17 cellular contexts compared by ENCODE assay signal in the genomic region with DNA sequence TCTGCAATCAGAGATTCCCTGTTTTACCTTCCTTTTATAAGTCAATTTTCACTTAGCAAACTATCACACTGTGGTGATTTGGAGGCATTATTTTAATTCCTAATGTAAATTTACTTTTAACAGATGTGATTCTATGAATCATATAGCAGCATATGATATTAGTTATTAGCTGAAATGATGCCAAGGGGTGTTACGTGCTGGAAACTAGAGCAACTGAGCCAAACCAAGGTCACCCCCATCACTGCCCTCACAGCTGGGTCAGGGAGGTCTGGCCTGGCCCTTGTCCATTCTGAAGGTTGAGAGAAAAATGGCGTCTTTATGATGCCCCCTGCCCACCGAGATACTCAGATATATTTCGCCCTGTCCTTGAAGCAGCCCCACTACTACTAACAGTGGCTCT.
"Had no signal": no experiment of that assay in that cellular context is flagged by ENCODE, and none has a peak within 500 bp of the region (broad histone marks: within the 10 kb centered on the region; RNA-seq: fewer than 3 reads in every experiment).

No MANE protein-coding gene starts in this region.

- H3K27ac ChIP-seq: coronary artery, parathyroid adenoma, psoas muscle, transverse colon had no signal

- ATAC-seq: activated CD8-positive, alpha-beta T cell treated with anti-CD3 and anti-CD28 coated beads for 36 hours; activated naive CD8-positive, alpha-beta T cell treated with anti-CD3 and anti-CD28 coated beads, Interleukin-2, amount 50 U/mL, for 24 hours; activated T-cell treated with anti-CD3 and anti-CD28 coated beads, Interleukin-2, amount 50 U/mL, for 4 hours; effector memory CD8-positive, alpha-beta T cell; naive thymus-derived CD4-positive, alpha-beta T cell; T-cell had no signal

- H3K4me3 ChIP-seq: coronary artery, psoas muscle, transverse colon had no signal

- H3K4me1 ChIP-seq: parathyroid adenoma, psoas muscle, transverse colon had no signal

- H3K9ac ChIP-seq: parathyroid adenoma had no signal

- H3K36me3 ChIP-seq: transverse colon had no signal

- H3K9me3 ChIP-seq: psoas muscle, transverse colon had no signal

- H3K27me3 ChIP-seq: transverse colon had no signal

- DNase-seq: activated B cell treated with CpG ODN at 0.5 μM for 24 hours; activated CD4-positive, alpha-beta T cell treated with anti-CD3 and anti-CD28 coated beads, Interleukin-2, amount 50 U/mL, for 1 hour; activated CD8-positive, alpha-beta T cell treated with anti-CD3 and anti-CD28 coated beads for 36 hours; activated naive CD8-positive, alpha-beta T cell treated with anti-CD3 and anti-CD28 coated beads, Interleukin-2, amount 50 U/mL, for 24 hours; activated T-cell treated with anti-CD3 and anti-CD28 coated beads, Interleukin-2, amount 50 U/mL, for 4 hours; effector memory CD8-positive, alpha-beta T cell; erythroblast; midbrain; naive thymus-derived CD4-positive, alpha-beta T cell; occipital lobe; psoas muscle; stimulated activated CD4-positive, alpha-beta T cell treated with anti-CD3 and anti-CD28 coated beads, Interleukin-2, amount 100 ng/mL, for 48 hours; stimulated activated naive CD4-positive, alpha-beta T cell treated with Interleukin-2 at 50 U/mL for 16 hours; T-cell; transverse colon had no signal
